In genomic region chr18:33576999-33577687, GRCh38 we compare ENCODE assay signal across 8 cellular contexts. TPM values are rescaled to one million over a fixed set of nuclear protein-coding genes. Genes with fewer than 3 reads are reported as not detected.
DNase-seq lines count a peak whose midpoint lies in the region; ATAC-seq and TF ChIP-seq lines count a peak whose summit lies in the region.

No MANE protein-coding gene starts in this region.

- TF ChIP-seq EP300 in sigmoid colon (IDR thresholded peaks at IDR 0.05): no peak

- DNase-seq in T-helper 17 cell (no peak), glutamatergic neuron (no peak), sigmoid colon (no peak), NCI-H82 treated with DMSO at 0.1 percent for 48 hours (lab: John Stamatoyannopoulos, UW; ENCODE audit: unreplicated experiment) (no peak), NCI-H1930 (lab: John Stamatoyannopoulos, UW) (no peak), cerebellar nuclear complex (lab: John Stamatoyannopoulos, UW) (no peak), posterior vena cava (ENCODE audit: low spot score) (no peak)

- WGBS in sigmoid colon, 2 donors: 5 to 14% methylated on average over 8 of the region's 8 CpGs

- no peak overlapping the region for H3K27ac ChIP-seq in HUES48 (ENCODE audit: low read depth, low read length)
- H3K27ac ChIP-seq in sigmoid colon: peak overlapping the region; percentile 80 to 97 (median 92)

- ATAC-seq in T-helper 17 cell: no peak

- H3K4me3 ChIP-seq in HUES48 (ENCODE audit: low read depth, low read length) (peak overlapping the region; percentile 83), sigmoid colon (peak overlapping the region; percentile 67 to 90 (median 82))

- peak overlapping the region; percentile 22 for H3K4me3 Mint-ChIP-seq in T-helper 17 cell
- H3K4me3 Mint-ChIP-seq in glutamatergic neuron (ENCODE audit: unreplicated experiment): peak overlapping the region; percentile 97

- TF ChIP-seq CTCF in glutamatergic neuron (IDR thresholded peaks at IDR 0.05; ENCODE audit: partially characterized antibody, unreplicated experiment) (no peak), sigmoid colon (IDR thresholded peaks at IDR 0.05) (no peak)

- no peak overlapping the region for H3K27ac Mint-ChIP-seq in T-helper 17 cell
- peak overlapping the region; percentile 97 for H3K27ac Mint-ChIP-seq in glutamatergic neuron (ENCODE audit: unreplicated experiment)

- H3K36me3 ChIP-seq in HUES48 (ENCODE audit: control insufficient read depth, insufficient read depth, low read length) (no peaks in the 10 kb centered on the region), sigmoid colon (no peaks in the 10 kb centered on the region)

- intact Hi-C loops in sigmoid colon (cut with DNase I): loop anchor here (5.0 to 10.0 kb wide), 2 partner anchors 135 to 178 kb away; partner anchors contain the start of gene CCDC178
- intact Hi-C loops in posterior vena cava (cut with DNase I): no loop called here

- H3K27me3 Mint-ChIP-seq in T-helper 17 cell (peaks cover 6% of the 10 kb centered on the region), glutamatergic neuron (ENCODE audit: unreplicated experiment) (peaks cover 8% of the 10 kb centered on the region)

- H3K4me1 ChIP-seq in HUES48 (ENCODE audit: control insufficient read depth, insufficient read depth, low read length) (peaks cover 34% of the 10 kb centered on the region), sigmoid colon (peaks cover 0 to 41% (median 16%) of the 10 kb centered on the region in 4 donors)

- no peaks in the 10 kb centered on the region for H3K4me1 Mint-ChIP-seq in T-helper 17 cell
- H3K4me1 Mint-ChIP-seq in glutamatergic neuron (ENCODE audit: low read depth, unreplicated experiment): peaks cover 14% of the 10 kb centered on the region

- H3K36me3 Mint-ChIP-seq in T-helper 17 cell (ENCODE audit: low read depth): no peaks in the 10 kb centered on the region
- H3K36me3 Mint-ChIP-seq in glutamatergic neuron (ENCODE audit: unreplicated experiment): no peaks in the 10 kb centered on the region

- H3K9me3 ChIP-seq in HUES48 (ENCODE audit: control insufficient read depth, insufficient read depth, low read length): no peaks in the 10 kb centered on the region
- no peaks in the 10 kb centered on the region for H3K9me3 ChIP-seq in T-helper 17 cell (ENCODE audit: control insufficient read depth, low read length, poor library complexity, severe bottlenecking)
- no peaks in the 10 kb centered on the region for H3K9me3 ChIP-seq in sigmoid colon

- H3K9me3 Mint-ChIP-seq in glutamatergic neuron (ENCODE audit: unreplicated experiment): peaks cover 9% of the 10 kb centered on the region

- H3K27me3 ChIP-seq in HUES48 (ENCODE audit: control insufficient read depth, insufficient read depth, low read length) (peaks cover 47% of the 10 kb centered on the region), sigmoid colon (no peaks in the 10 kb centered on the region)

- no peak for TF ChIP-seq POLR2A in sigmoid colon (IDR thresholded peaks at IDR 0.05)

- H3K9ac ChIP-seq in HUES48 (ENCODE audit: low read depth, low read length): no peak overlapping the region

RNA-seq across cellular contexts. Expression of gene ASXL3, which starts 0.9 kb away (rescaled TPM):
- total RNA-seq in T-helper 17 cell (not detected), glutamatergic neuron (ENCODE audit: unreplicated experiment) (45.6 TPM), sigmoid colon (1 to 10 TPM; 3.6 to 9.1 (median 7.2) TPM), posterior vena cava (1 to 10 TPM; 4.3 to 5.0 TPM)
- under 1 TPM; under 0.01 to 0.92 (median 0.16) TPM for polyA plus RNA-seq in sigmoid colon

Comparison
In these comparisons a context has a peak if more than half of its experiments do, and no peak if none do; other contexts are left out.
1. RNA of gene ASXL3, which starts 0.9 kb away (total RNA-seq): 45.6 TPM in glutamatergic neuron (single experiment), 3.6 to 9.1 TPM in sigmoid colon and 4.3 to 5.0 TPM in posterior vena cava; not detected in T-helper 17 cell; every median in the first group is over 4 times any median in the second.